ENCODE assay signal across 15 cellular contexts in the genomic region with DNA sequence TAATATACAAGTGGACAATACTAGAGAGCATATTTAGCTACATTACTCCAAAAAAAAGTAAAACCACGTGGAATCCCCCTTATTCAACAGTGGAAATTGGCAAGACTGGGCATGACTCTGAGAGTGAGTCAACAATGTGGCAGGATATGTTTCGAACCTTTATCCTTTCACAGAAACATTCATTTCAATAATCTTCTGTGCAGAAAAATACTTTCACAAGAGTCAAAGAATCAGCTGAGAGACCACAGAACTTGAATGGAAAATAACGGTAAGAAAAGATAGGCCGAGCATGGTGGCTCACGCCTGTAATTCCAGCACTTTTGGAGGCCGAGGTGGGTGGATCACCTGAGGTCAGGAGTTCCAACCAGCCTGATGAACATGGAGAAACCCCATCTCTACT. TPM values are rescaled to one million over a fixed set of nuclear protein-coding genes. Genes with fewer than 3 reads are reported as not detected.
DNase-seq lines count a peak whose midpoint lies in the region; TF ChIP-seq lines count a peak whose summit lies in the region.
"Had no signal": no experiment of that assay in that cellular context is flagged by ENCODE, and none has a peak within 500 bp of the region (broad histone marks: within the 10 kb centered on the region; RNA-seq: fewer than 3 reads in every experiment).

No MANE protein-coding gene starts in this region.

- POLR2A ChIA-PET in activated CD4-positive, alpha-beta memory T cell treated with anti-CD3 and anti-CD28 coated beads for 36 hours (lab: Charles Lee): interaction anchor here (0.7 to 1.5 kb wide), 5 partner anchors 11 to 99 kb away, joined by 3 to 7 read pairs (median 3); a partner anchor contains a TSS
- POLR2A ChIA-PET in HEK293T (lab: Yijun Ruan, JAX): no interaction called here

- TF ChIP-seq CTCF in GM13977 (IDR thresholded peaks at IDR 0.05; ENCODE audit: extremely low read depth, insufficient read depth, missing control alignments) (no peak), fibroblast of the aortic adventitia (IDR thresholded peaks at IDR 0.05; ENCODE audit: insufficient read depth, low read length) (no peak)

- H3K9me3 Mint-ChIP-seq in activated CD4-positive, alpha-beta memory T cell treated with anti-CD3 and anti-CD28 coated beads for 36 hours: peaks cover 8% of the 10 kb centered on the region

- CTCF ChIA-PET in activated CD4-positive, alpha-beta memory T cell treated with anti-CD3 and anti-CD28 coated beads for 36 hours (lab: Charles Lee): interaction anchor here (0.7 to 1.3 kb wide), 4 partner anchors 11 to 249 kb away, joined by 3 to 4 read pairs (median 4); no protein-coding TSS in a partner anchor
- CTCF ChIA-PET in HEK293T (lab: Yijun Ruan, JAX): no interaction called here

- peak; percentile 45 for DNase-seq in Daoy (ENCODE audit: low read depth)
- DNase-seq in GM13977 (ENCODE audit: low spot score): peak; percentile 48
- DNase-seq in activated CD4-positive, alpha-beta memory T cell treated with anti-CD3 and anti-CD28 coated beads for 36 hours: peak; percentile 64
- DNase-seq in fibroblast of the aortic adventitia (ENCODE audit: low read depth): peak; percentile 86
- DNase-seq in ecto neural progenitor cell (ENCODE audit: low spot score): no peak
- DNase-seq in NCI-H1105 (lab: John Stamatoyannopoulos, UW): no peak
- no peak for DNase-seq in HEK293T (ENCODE audit: extremely low spot score)
- DNase-seq: colonic mucosa, foreskin fibroblast, islet precursor cell, NCI-H1048, RPMI8226, thyroid gland had no signal

- no peak overlapping the region for H3K4me3 ChIP-seq in fibroblast of the aortic adventitia (ENCODE audit: low read depth, low read length)
- H3K4me3 ChIP-seq: colonic mucosa, thyroid gland had no signal

- H3K27ac Mint-ChIP-seq in activated CD4-positive, alpha-beta memory T cell treated with anti-CD3 and anti-CD28 coated beads for 36 hours: peak overlapping the region; percentile 59

- in situ Hi-C loops in GM13977 (cut with MboI; ENCODE audit: low pct_unique_long_range_greater_than_20kb, low sequenced_read_pairs, unreplicated experiment): no loop called here

- H3K27me3 Mint-ChIP-seq in activated CD4-positive, alpha-beta memory T cell treated with anti-CD3 and anti-CD28 coated beads for 36 hours: peaks cover 28% of the 10 kb centered on the region

- peaks cover 2% of the 10 kb centered on the region for H3K36me3 Mint-ChIP-seq in activated CD4-positive, alpha-beta memory T cell treated with anti-CD3 and anti-CD28 coated beads for 36 hours

- H3K4me1 Mint-ChIP-seq in activated CD4-positive, alpha-beta memory T cell treated with anti-CD3 and anti-CD28 coated beads for 36 hours (ENCODE audit: low read depth): peaks cover 32% of the 10 kb centered on the region

- intact Hi-C loops in activated CD4-positive, alpha-beta memory T cell treated with anti-CD3 and anti-CD28 coated beads for 36 hours (cut with micrococcal nuclease): loop anchor here (1.0 to 5.0 kb wide), 4 partner anchors 18 to 121 kb away; a partner anchor contains a TSS

- no peak overlapping the region for H3K4me3 Mint-ChIP-seq in activated CD4-positive, alpha-beta memory T cell treated with anti-CD3 and anti-CD28 coated beads for 36 hours

TF ChIP-seq in HEK293T, 16 proteins besides CTCF, POLR2A, EP300 and RAD21:
- TF ChIP-seq BHLHE40 (IDR thresholded peaks at IDR 0.05; ENCODE audit: borderline replicate concordance): no peak
- TF ChIP-seq ZNF384 (IDR thresholded peaks at IDR 0.05): no peak
- TF ChIP-seq, protein P1, sequence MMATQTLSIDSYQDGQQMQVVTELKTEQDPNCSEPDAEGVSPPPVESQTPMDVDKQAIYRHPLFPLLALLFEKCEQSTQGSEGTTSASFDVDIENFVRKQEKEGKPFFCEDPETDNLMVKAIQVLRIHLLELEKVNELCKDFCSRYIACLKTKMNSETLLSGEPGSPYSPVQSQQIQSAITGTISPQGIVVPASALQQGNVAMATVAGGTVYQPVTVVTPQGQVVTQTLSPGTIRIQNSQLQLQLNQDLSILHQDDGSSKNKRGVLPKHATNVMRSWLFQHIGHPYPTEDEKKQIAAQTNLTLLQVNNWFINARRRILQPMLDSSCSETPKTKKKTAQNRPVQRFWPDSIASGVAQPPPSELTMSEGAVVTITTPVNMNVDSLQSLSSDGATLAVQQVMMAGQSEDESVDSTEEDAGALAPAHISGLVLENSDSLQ (IDR thresholded peaks at IDR 0.05): no peak
- TF ChIP-seq ARNT (IDR thresholded peaks at IDR 0.05): no peak
- no peak for TF ChIP-seq FOXM1 (IDR thresholded peaks at IDR 0.05; ENCODE audit: borderline replicate concordance)

RNA-seq across cellular contexts. Expression of a gene that starts 25.1 kb away (rescaled TPM):
- 62.8 and 65.4 TPM in 2 replicates for total RNA-seq in Daoy (2014; rRNA removed; shearing (Covaris generic))
- 10 to 100 TPM in 1 of 2 experiments, 1 to 10 TPM in 1; 8.4 to 10.7 TPM for total RNA-seq in activated CD4-positive, alpha-beta memory T cell treated with anti-CD3 and anti-CD28 coated beads for 36 hours
- 0.09 TPM in 1 of 2 replicates, not detected in the other for total RNA-seq in fibroblast of the aortic adventitia (ENCODE audit: low replicate concordance)

RNA-seq across cellular contexts. Expression of a gene that starts 53.9 kb away (rescaled TPM):
- total RNA-seq in Daoy (2014; rRNA removed; shearing (Covaris generic)): 0.33 TPM in 1 of 2 replicates, not detected in the other
- total RNA-seq in activated CD4-positive, alpha-beta memory T cell treated with anti-CD3 and anti-CD28 coated beads for 36 hours: 10 to 100 TPM; 36.5 to 38.6 TPM
- total RNA-seq in fibroblast of the aortic adventitia (ENCODE audit: low replicate concordance): 1.6 TPM in 1 of 2 replicates, not detected in the other
- total RNA-seq: H1, NCI-H460 had no signal

Comparison
In these comparisons a context has a peak if more than half of its experiments do, and no peak if none do; other contexts are left out.
1. DNase-seq: peak in Daoy (single experiment), GM13977 (single experiment), activated CD4-positive, alpha-beta memory T cell treated with anti-CD3 and anti-CD28 coated beads for 36 hours (single experiment) and fibroblast of the aortic adventitia (single experiment); none in ecto neural progenitor cell (single experiment), NCI-H1105 (single experiment) and HEK293T (single experiment).
2. RNA of a gene that starts 53.9 kb away (total RNA-seq): 36.5 to 38.6 TPM in activated CD4-positive, alpha-beta memory T cell treated with anti-CD3 and anti-CD28 coated beads for 36 hours; 0.33 TPM in Daoy and 1.6 TPM in fibroblast of the aortic adventitia; every median in the first group is over 10 times any median in the second.